In the genomic region with DNA sequence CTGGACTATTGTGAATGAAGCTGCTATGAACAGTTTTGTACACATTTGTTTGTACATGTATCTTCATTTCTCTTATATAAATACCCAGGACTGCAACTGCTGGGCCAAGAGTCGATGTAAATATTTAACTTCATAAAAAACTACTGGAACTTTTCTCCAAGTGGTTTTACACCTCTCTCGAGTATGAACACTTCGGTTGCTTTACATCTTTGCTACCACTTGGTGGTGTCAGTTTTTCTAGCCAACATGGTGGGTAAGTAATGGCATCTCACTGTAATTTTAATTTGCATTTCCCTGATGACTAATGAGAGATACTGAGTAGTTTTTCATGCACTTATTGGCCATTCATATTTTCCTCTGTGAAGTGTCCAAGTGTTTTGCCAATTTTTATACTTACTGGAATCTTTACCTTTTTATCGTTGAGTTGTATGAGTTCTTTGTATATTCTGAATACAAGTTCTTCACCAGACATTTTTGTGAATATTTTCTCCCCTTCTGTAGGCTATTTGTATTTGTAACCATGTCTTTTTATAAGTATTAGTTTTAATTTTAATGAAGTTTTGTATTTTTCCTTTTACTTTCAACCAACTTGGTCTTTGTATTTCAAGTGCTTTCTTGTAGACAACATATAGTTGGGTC, we compare ENCODE assay signal across 1 cellular context.
A peak's percentile ranks its signal among the peaks of the same experiment; 100 is the strongest.
TF ChIP-seq lines count a peak whose summit lies in the region.

No MANE protein-coding gene starts in this region.

TF ChIP-seq in HepG2, 621 proteins besides CTCF, POLR2A, EP300 and RAD21 (continued from another document):
- TF ChIP-seq HNF4G (IDR thresholded peaks at IDR 0.05; ENCODE audit: borderline replicate concordance, low read depth, low read length) (no peak), HNF4G (CRISPR knock-in tag; IDR thresholded peaks at IDR 0.05; ENCODE audit: borderline replicate concordance, low read depth) (no peak), ZNF644 (CRISPR knock-in tag; IDR thresholded peaks at IDR 0.05; ENCODE audit: low read depth) (peak; percentile 71)
